27 cellular contexts compared by ENCODE assay signal in genomic region chr5:2917093-2917492, GRCh38.
"Had no signal": no experiment of that assay in that cellular context is flagged by ENCODE, and none has a peak within 500 bp of the region (broad histone marks: within the 10 kb centered on the region; RNA-seq: fewer than 3 reads in every experiment).

No MANE protein-coding gene starts in this region.

- H3K27ac Mint-ChIP-seq: activated CD4-positive, alpha-beta T cell treated with anti-CD3 and anti-CD28 coated beads for 36 hours; activated CD8-positive, alpha-beta T cell treated with anti-CD3 and anti-CD28 coated beads for 36 hours; activated naive CD8-positive, alpha-beta T cell treated with anti-CD3 and anti-CD28 coated beads for 36 hours; activated T-cell treated with anti-CD3 and anti-CD28 coated beads, Interleukin-2, amount 50 U/mL, for 72 hours; activated T-helper 17 cell treated with anti-CD3 and anti-CD28 coated beads, Interleukin-2, amount 50 U/mL, for 72 hours; T-helper 1 cell treated with Interleukin-12 subunit alpha and Interleukin-12 subunit beta and Interleukin-4 antibody, amounts not matched to agents 30 μg/mL and 1 μg/mL, for 36 hours; T-helper 2 cell treated with Interferon-gamma antibody and Interleukin-4, amounts not matched to agents 5 μg/mL and 100 μg/mL, for 36 hours; WTC11 had no signal

- H3K9me3 ChIP-seq: SK-N-SH had no signal

- DNase-seq: activated CD4-positive, alpha-beta T cell treated with anti-CD3 and anti-CD28 coated beads for 36 hours; activated CD4-positive, alpha-beta T cell treated with anti-CD3 and anti-CD28 coated beads, Interleukin-2, amount 50 U/mL, for 1 hour; activated CD8-positive, alpha-beta T cell treated with anti-CD3 and anti-CD28 coated beads for 36 hours; activated effector memory CD4-positive, alpha-beta T cell treated with anti-CD3 and anti-CD28 coated beads, Interleukin-2, amount 50 U/mL, for 16 hours; activated naive CD4-positive, alpha-beta T cell; activated naive CD4-positive, alpha-beta T cell treated with anti-CD3 and anti-CD28 coated beads, Interleukin-2, amount 50 U/mL, for 16 hours; activated naive CD8-positive, alpha-beta T cell treated with anti-CD3 and anti-CD28 coated beads for 36 hours; activated T-cell treated with anti-CD3 and anti-CD28 coated beads, Interleukin-2, amount 50 U/mL, for 1 hour; activated T-cell treated with anti-CD3 and anti-CD28 coated beads, Interleukin-2, amount 50 U/mL, for 72 hours; amniotic stem cell; brain microvascular endothelial cell; central memory CD4-positive, alpha-beta T cell; NCI-H1105; NCI-H1417 treated with DMSO at 0.1 percent for 48 hours; NCI-H1930; NCI-H2081 treated with DMSO at 0.1 percent for 48 hours; NCI-H345; NCI-H524 treated with DMSO at 0.1 percent for 48 hours; SHP77 treated with DMSO at 0.1 percent for 48 hours; SK-N-SH had no signal

- H3K9ac ChIP-seq: SK-N-SH had no signal

- H3K27me3 Mint-ChIP-seq: activated CD8-positive, alpha-beta T cell treated with anti-CD3 and anti-CD28 coated beads for 36 hours had no signal

- H3K27me3 ChIP-seq: brain microvascular endothelial cell, SJSA1 had no signal

- H3K4me1 ChIP-seq: SJSA1 had no signal

- H3K9me3 Mint-ChIP-seq: activated CD8-positive, alpha-beta T cell treated with anti-CD3 and anti-CD28 coated beads for 36 hours; activated naive CD8-positive, alpha-beta T cell treated with anti-CD3 and anti-CD28 coated beads for 36 hours had no signal

- H3K27ac ChIP-seq: brain microvascular endothelial cell, SJSA1 had no signal

- H3K36me3 Mint-ChIP-seq: activated naive CD8-positive, alpha-beta T cell treated with anti-CD3 and anti-CD28 coated beads for 36 hours had no signal

- H3K4me3 Mint-ChIP-seq: activated CD4-positive, alpha-beta T cell treated with anti-CD3 and anti-CD28 coated beads for 36 hours; activated CD8-positive, alpha-beta T cell treated with anti-CD3 and anti-CD28 coated beads for 36 hours; activated naive CD8-positive, alpha-beta T cell treated with anti-CD3 and anti-CD28 coated beads for 36 hours; activated T-cell treated with anti-CD3 and anti-CD28 coated beads, Interleukin-2, amount 50 U/mL, for 72 hours; activated T-helper 17 cell treated with anti-CD3 and anti-CD28 coated beads, Interleukin-2, amount 50 U/mL, for 72 hours; T-helper 1 cell treated with Interleukin-12 subunit alpha and Interleukin-12 subunit beta and Interleukin-4 antibody, amounts not matched to agents 30 μg/mL and 1 μg/mL, for 36 hours; T-helper 2 cell treated with Interferon-gamma antibody and Interleukin-4, amounts not matched to agents 5 μg/mL and 100 μg/mL, for 36 hours; WTC11 had no signal

- H3K4me2 ChIP-seq: SK-N-SH had no signal

- H3K4me1 Mint-ChIP-seq: activated CD4-positive, alpha-beta T cell treated with anti-CD3 and anti-CD28 coated beads for 36 hours; activated naive CD8-positive, alpha-beta T cell treated with anti-CD3 and anti-CD28 coated beads for 36 hours; activated T-helper 17 cell treated with anti-CD3 and anti-CD28 coated beads, Interleukin-2, amount 50 U/mL, for 72 hours had no signal

- ATAC-seq: activated CD4-positive, alpha-beta T cell treated with anti-CD3 and anti-CD28 coated beads for 36 hours; activated CD4-positive, CD25-positive, alpha-beta regulatory T cell treated with anti-CD3 and anti-CD28 coated beads, Interleukin-2, amount 50 U/mL, for 24 hours; activated CD8-positive, alpha-beta T cell treated with anti-CD3 and anti-CD28 coated beads for 36 hours; activated T-cell treated with anti-CD3 and anti-CD28 coated beads, Interleukin-2, amount 50 U/mL, for 72 hours; activated T-helper 17 cell treated with anti-CD3 and anti-CD28 coated beads, Interleukin-2, amount 50 U/mL, for 72 hours; Panc1; WTC11 had no signal
